In genomic region chrX:70030242-70030823, GRCh38 we compare ENCODE assay signal across 9 cellular contexts. TPM values are rescaled to one million over a fixed set of nuclear protein-coding genes. Genes with fewer than 3 reads are reported as not detected.
A peak's percentile ranks its signal among the peaks of the same experiment; 100 is the strongest.
DNase-seq lines count a peak whose midpoint lies in the region; FAIRE-seq and TF ChIP-seq lines count a peak whose summit lies in the region.
"Had no signal": no experiment of that assay in that cellular context is flagged by ENCODE, and none has a peak within 500 bp of the region (broad histone marks: within the 10 kb centered on the region; RNA-seq: fewer than 3 reads in every experiment).

No MANE protein-coding gene starts in this region.

- no peak overlapping the region for H3K23ac ChIP-seq in H1 (ENCODE audit: insufficient read length)

- H2BK20ac ChIP-seq in H1 (ENCODE audit: low read length), result no peak overlapping the region

- H2BK5ac ChIP-seq in H1 (ENCODE audit: low read depth, low read length), result no peak overlapping the region

- no peak for TF ChIP-seq EP300 in H1 (IDR thresholded peaks at IDR 0.05; ENCODE audit: borderline replicate concordance in 1 of 2, low read depth in 2 of 2, low read length in 2 of 2)

- H3K4me1 Mint-ChIP-seq in mesothelial cell of epicardium, result no peaks in the 10 kb centered on the region
- no peaks in the 10 kb centered on the region for H3K4me1 Mint-ChIP-seq in type B pancreatic cell (ENCODE audit: unreplicated experiment)

- no peak overlapping the region for H3K4ac ChIP-seq in H1 (replicated peaks; ENCODE audit: insufficient read length, low read depth, low read length)

- H4K8ac ChIP-seq in H1 (ENCODE audit: extremely low read depth, insufficient read depth, low read length), result no peak overlapping the region

- H3K36me3 Mint-ChIP-seq in mesothelial cell of epicardium (no peaks in the 10 kb centered on the region), type B pancreatic cell (no peaks in the 10 kb centered on the region)

- H3K9ac ChIP-seq in H1 (replicated peaks in 1 of 4; ENCODE audit: extremely low read depth in 1 of 4, low read depth in 3 of 4, low read length in 3 of 4), result no peak overlapping the region

- H3K4me3 Mint-ChIP-seq in mesothelial cell of epicardium, result no peak overlapping the region
- no peak overlapping the region for H3K4me3 Mint-ChIP-seq in type B pancreatic cell

- TF ChIP-seq RAD21 in H1 (IDR thresholded peaks at IDR 0.05 in 1 of 2, conservative IDR thresholded peaks at IDR 0.05 in 1 of 2; ENCODE audit: low read depth in 2 of 2, low read length in 2 of 2), result peak; percentile 79 to 85

- TF ChIP-seq CTCF in HFF-Myc (IDR thresholded peaks at IDR 0.05; ENCODE audit: low read depth, low read length, missing control alignments) (peak; percentile 68), WI38 (IDR thresholded peaks at IDR 0.05; ENCODE audit: low read depth, low read length) (peak; percentile 73), H1 (IDR thresholded peaks at IDR 0.05; ENCODE audit: control extremely low read depth in 1 of 3, insufficient read depth in 1 of 3, low read depth in 1 of 3, low read length in 3 of 3) (peak; percentile 63 to 85 (median 67)), mesothelial cell of epicardium (IDR thresholded peaks at IDR 0.05; ENCODE audit: unreplicated experiment) (peak; percentile 63), type B pancreatic cell (conservative IDR thresholded peaks at IDR 0.05) (peak; percentile 80)

- no peak overlapping the region for H2BK12ac ChIP-seq in H1 (ENCODE audit: low read depth, low read length)

- no peaks in the 10 kb centered on the region for H3K79me2 ChIP-seq in H1 (ENCODE audit: control insufficient read depth in 1 of 2, insufficient read depth in 2 of 2, low read length in 2 of 2)

- 40% methylated on average over 5 of the region's 5 CpGs; no CpG with 5 or more reads in 1 of the 2 experiments for WGBS in H1 (ENCODE audit: extremely low coverage in 1 of 2, insufficient coverage in 1 of 2, insufficient read length in 1 of 2, insufficient replicate concordance in 2 of 2, low coverage in 1 of 2, low lambda C conversion rate in 2 of 2, missing lambda C conversion rate in 1 of 2), 2 experiments

- H2AFZ ChIP-seq in H1 (ENCODE audit: low read length), result no peak overlapping the region

- DNase-seq in activated CD8-positive, alpha-beta memory T cell treated with anti-CD3 and anti-CD28 coated beads for 24 hours, result peak; percentile 65
- no peak for DNase-seq in activated CD8-positive, alpha-beta memory T cell treated with anti-CD3 and anti-CD28 coated beads, Interleukin-2, amount 50 U/mL, for 4 hours
- DNase-seq in HFF-Myc (ENCODE audit: extremely low read depth, low read depth), result peak; percentile 16
- peak; percentile 0 for DNase-seq in NCI-H2029 (lab: John Stamatoyannopoulos, UW)
- DNase-seq in H1 (ENCODE audit: low read depth in 1 of 2, low spot score in 2 of 2), result peak in 1 of 2 experiments; percentile 60
- no peak for DNase-seq in mesothelial cell of epicardium (ENCODE audit: low spot score in 2 of 2, unreplicated experiment in 2 of 2)
- no peak for DNase-seq in type B pancreatic cell (ENCODE audit: extremely low spot score, unreplicated experiment)

- CTCF ChIA-PET in H1 (lab: Charles Lee; ENCODE audit: partially characterized antibody), result interaction anchor here (0.5 to 4.2 kb wide), 34 partner anchors 9 to 576 kb away, joined by 3 to 31 read pairs (median 4); no protein-coding TSS in a partner anchor

- no peaks in the 10 kb centered on the region for H3K27me3 ChIP-seq in H1 (replicated peaks in 1 of 4; ENCODE audit: control insufficient read depth in 3 of 4, extremely low read depth in 1 of 4, insufficient read depth in 3 of 4, low read length in 3 of 4)

- TF ChIP-seq POLR2A in H1 (IDR thresholded peaks at IDR 0.05; ENCODE audit: control extremely low read depth in 1 of 2, low read depth in 2 of 2, low read length in 2 of 2), result no peak

- H3K4me2 ChIP-seq in H1 (ENCODE audit: insufficient read depth in 1 of 2, low read depth in 2 of 2, low read length in 2 of 2), result no peak overlapping the region

- H4K5ac ChIP-seq in H1 (ENCODE audit: insufficient read length, low read depth, low read length), result no peak overlapping the region

- H3K18ac ChIP-seq in H1 (ENCODE audit: extremely low read depth, low read length), result no peak overlapping the region

- H3K27me3 Mint-ChIP-seq in mesothelial cell of epicardium (ENCODE audit: low read depth) (no peaks in the 10 kb centered on the region), type B pancreatic cell (no peaks in the 10 kb centered on the region)

- H3K9me3 Mint-ChIP-seq in mesothelial cell of epicardium (peaks cover 29% of the 10 kb centered on the region), type B pancreatic cell (no peaks in the 10 kb centered on the region)

- peak; percentile 99 for FAIRE-seq in H1 (lab: Jason Lieb, UNC)
- FAIRE-seq: endometrium had no signal

- no peaks in the 10 kb centered on the region for H3K9me3 ChIP-seq in H1 (ENCODE audit: insufficient read depth in 2 of 2, low read depth in 1 of 2, low read length in 1 of 2)

- H3K27ac Mint-ChIP-seq in mesothelial cell of epicardium (no peak overlapping the region), type B pancreatic cell (no peak overlapping the region)

- H3K27ac ChIP-seq in H1 (ENCODE audit: low read depth, low read length), result no peak overlapping the region

- no peak overlapping the region for H2BK120ac ChIP-seq in H1 (replicated peaks; ENCODE audit: low read depth, low read length)

- H3K79me1 ChIP-seq in H1 (ENCODE audit: low read depth, low read length), result no peaks in the 10 kb centered on the region

- POLR2A ChIA-PET in H1 (lab: Charles Lee; ENCODE audit: partially characterized antibody), result no interaction called here

- H3K4me3 ChIP-seq in HFF-Myc (replicated peaks; ENCODE audit: low read depth, low read length) (no peak overlapping the region), WI38 (ENCODE audit: low read depth, low read length) (no peak overlapping the region), H1 (ENCODE audit: extremely low read depth in 1 of 4, insufficient read depth in 2 of 4, low read depth in 3 of 4, low read length in 4 of 4) (no peak overlapping the region)

- peaks cover 0 to 2% (median 0%) of the 10 kb centered on the region in 4 experiments; a peak in 1 of 7 replicates for H3K4me1 ChIP-seq in H1 (replicated peaks in 1 of 4; ENCODE audit: control insufficient read depth in 3 of 4, insufficient read depth in 4 of 4, low read length in 3 of 4)

- no peak overlapping the region for H2BK15ac ChIP-seq in H1 (ENCODE audit: low read length)

- H3K14ac ChIP-seq in H1 (ENCODE audit: insufficient read length), result no peak overlapping the region

- no peaks in the 10 kb centered on the region for H3K23me2 ChIP-seq in H1 (ENCODE audit: low read depth, low read length)

- H3K36me3 ChIP-seq in H1 (ENCODE audit: control insufficient read depth in 2 of 4, insufficient read depth in 4 of 4, low read length in 3 of 4), result no peaks in the 10 kb centered on the region

- no peak overlapping the region for H2AK5ac ChIP-seq in H1 (ENCODE audit: low read depth, low read length)

- no peaks in the 10 kb centered on the region for H4K20me1 ChIP-seq in H1 (replicated peaks in 1 of 2; ENCODE audit: control insufficient read depth in 1 of 2, insufficient read depth in 2 of 2, low read length in 2 of 2)

- no peak overlapping the region for H3K56ac ChIP-seq in H1 (replicated peaks; ENCODE audit: insufficient read length, low read depth, low read length)

- H4K91ac ChIP-seq in H1 (replicated peaks; ENCODE audit: insufficient read length, low read length), result no peak overlapping the region

RNA-seq across cellular contexts. Expression of gene AWAT2, which starts 19.4 kb away (rescaled TPM):
- total RNA-seq in H1 (2021; fragmentation: NEBNext Ultra II Directional; extraction: Animal tissue kit (Norgen Biotek cat#: 25700)), result not detected in 2 replicates
- not detected in 2 replicates for polyA plus RNA-seq in H1 (2011; rRNA removed)
- not detected for polyA plus RNA-seq in H1 (2011; cell fraction: cytosol; rRNA removed)
- polyA plus RNA-seq in H1 (2011; cell fraction: nucleus; rRNA removed), result not detected
- polyA plus RNA-seq in H1 (2012, experiment 1 of 2), result not detected in 4 replicates
- polyA plus RNA-seq in H1 (2012, experiment 2 of 2), result not detected
- not detected for polyA plus RNA-seq in H1 (2013, experiment 1 of 2)
- polyA plus RNA-seq in H1 (2013, experiment 2 of 2), result not detected
- not detected in 2 replicates for polyA minus RNA-seq in H1 (2011; rRNA and poly(A)+ RNA removed)
- not detected for polyA minus RNA-seq in H1 (2011; cell fraction: cytosol; rRNA and poly(A)+ RNA removed)
- not detected for polyA minus RNA-seq in H1 (2011; cell fraction: nucleus; rRNA and poly(A)+ RNA removed)
- total RNA-seq in mesothelial cell of epicardium (not detected in 3 replicates), type B pancreatic cell (ENCODE audit: low replicate concordance) (not detected in 2 replicates)

RNA-seq across cellular contexts. Expression of gene OTUD6A, which starts 31.9 kb away (rescaled TPM):
- total RNA-seq in H1 (2021; fragmentation: NEBNext Ultra II Directional; extraction: Animal tissue kit (Norgen Biotek cat#: 25700)), result 0.17 TPM in 1 of 2 replicates, not detected in the other
- polyA plus RNA-seq in H1 (2011; rRNA removed), result 0.09 and 0.27 TPM in 2 replicates
- polyA plus RNA-seq in H1 (2011; cell fraction: cytosol; rRNA removed), result 0.19 TPM
- polyA plus RNA-seq in H1 (2011; cell fraction: nucleus; rRNA removed), result 0.34 TPM
- polyA plus RNA-seq in H1 (2012, experiment 1 of 2), result 0.13 TPM in 1 of 4 replicates, not detected in the others
- polyA plus RNA-seq in H1 (2012, experiment 2 of 2), result not detected
- polyA plus RNA-seq in H1 (2013, experiment 1 of 2), result 0.04 TPM
- polyA plus RNA-seq in H1 (2013, experiment 2 of 2), result 0.06 TPM
- 0.12 TPM in 1 of 2 replicates, not detected in the other for polyA minus RNA-seq in H1 (2011; rRNA and poly(A)+ RNA removed)
- polyA minus RNA-seq in H1 (2011; cell fraction: cytosol; rRNA and poly(A)+ RNA removed), result not detected
- polyA minus RNA-seq in H1 (2011; cell fraction: nucleus; rRNA and poly(A)+ RNA removed), result not detected
- total RNA-seq in mesothelial cell of epicardium, result not detected in 3 replicates
- not detected in 2 replicates for total RNA-seq in type B pancreatic cell (ENCODE audit: low replicate concordance)

Comparison
In these comparisons a context has a peak if more than half of its experiments do, and no peak if none do; other contexts are left out.
1. DNase-seq: peak in activated CD8-positive, alpha-beta memory T cell treated with anti-CD3 and anti-CD28 coated beads for 24 hours (single experiment), HFF-Myc (single experiment) and NCI-H2029 (single experiment); none in activated CD8-positive, alpha-beta memory T cell treated with anti-CD3 and anti-CD28 coated beads, Interleukin-2, amount 50 U/mL, for 4 hours (single experiment), mesothelial cell of epicardium (0 of 2) and type B pancreatic cell (single experiment).
2. Peak in every context shown above with its lines, with median percentiles within 50 percentile points of each other: CTCF ChIP-seq.